Comparison of ENCODE assay signal across 11 cellular contexts in genomic region chr6:47203266-47203967, GRCh38.
DNase-seq lines count a peak whose midpoint lies in the region; ATAC-seq, FAIRE-seq and TF ChIP-seq lines count a peak whose summit lies in the region.
"Had no signal": no experiment of that assay in that cellular context is flagged by ENCODE, and none has a peak within 500 bp of the region (broad histone marks: within the 10 kb centered on the region; RNA-seq: fewer than 3 reads in every experiment).

No MANE protein-coding gene starts in this region.

- intact Hi-C loops in Calu3 (cut with micrococcal nuclease; ENCODE audit: unreplicated experiment) (no loop called here), activated B cell treated with CpG ODN at 0.5 μM for 24 hours (cut with micrococcal nuclease) (no loop called here)

- H3K9me3 ChIP-seq in small intestine (ENCODE audit: control insufficient read depth, low read depth), result no peaks in the 10 kb centered on the region

- FAIRE-seq in small intestine (lab: Jason Lieb, UNC), result no peak

- peaks cover 0 to 3% of the 10 kb centered on the region in 2 donors for H3K4me1 ChIP-seq in small intestine (ENCODE audit: control insufficient read depth in 2 of 2, insufficient read depth in 1 of 2, low read depth in 1 of 2, low read length in 1 of 2)

- TF ChIP-seq CTCF in Calu3 (IDR thresholded peaks at IDR 0.05; ENCODE audit: unreplicated experiment) (no peak), activated B cell treated with CpG ODN at 0.5 μM for 24 hours (IDR thresholded peaks at IDR 0.05) (no peak)

- no peak overlapping the region for H3K4me3 ChIP-seq in small intestine (ENCODE audit: low read depth in 1 of 2, low read length in 2 of 2)

- DNase-seq in Calu3 (no peak), activated B cell treated with CpG ODN at 0.5 μM for 24 hours (no peak), EL (no peak), iPS-NIHi7 (ENCODE audit: extremely low spot score) (no peak), 8988T (no peak), small intestine (no peak)
- DNase-seq: activated CD4-positive, alpha-beta T cell treated with anti-CD3 and anti-CD28 coated beads, Interleukin-2, amount 50 U/mL, for 1 hour; DMS79; NCI-H1105 had no signal

- H3K27me3 ChIP-seq in small intestine (ENCODE audit: control insufficient read depth in 2 of 2, insufficient read depth in 2 of 2, low read length in 2 of 2), result no peaks in the 10 kb centered on the region

- peak overlapping the region; percentile 27 for H3K27ac Mint-ChIP-seq in Calu3 (ENCODE audit: unreplicated experiment)
- H3K27ac Mint-ChIP-seq in activated B cell treated with CpG ODN at 0.5 μM for 24 hours, result peak overlapping the region; percentile 6

- no peaks in the 10 kb centered on the region for H3K36me3 ChIP-seq in small intestine (ENCODE audit: control insufficient read depth in 2 of 2, insufficient read depth in 2 of 2, low read length in 2 of 2)

- H3K4me3 Mint-ChIP-seq in Calu3 (ENCODE audit: low read depth, unreplicated experiment), result no peak overlapping the region
- no peak overlapping the region for H3K4me3 Mint-ChIP-seq in activated B cell treated with CpG ODN at 0.5 μM for 24 hours

- H3K27me3 Mint-ChIP-seq in Calu3 (ENCODE audit: unreplicated experiment) (no peaks in the 10 kb centered on the region), activated B cell treated with CpG ODN at 0.5 μM for 24 hours (no peaks in the 10 kb centered on the region)

- ATAC-seq in GM19372 (IDR thresholded peaks at IDR 0.05; ENCODE audit: low read depth, unreplicated experiment) (peak; percentile 69), HG03095 (IDR thresholded peaks at IDR 0.05; ENCODE audit: unreplicated experiment) (peak; percentile 86), activated B cell treated with CpG ODN at 0.5 μM for 24 hours (ENCODE audit: low read depth) (peak; percentile 66)

- peaks cover 69% of the 10 kb centered on the region for H3K4me1 Mint-ChIP-seq in Calu3 (ENCODE audit: low read depth, unreplicated experiment)
- H3K4me1 Mint-ChIP-seq in activated B cell treated with CpG ODN at 0.5 μM for 24 hours, result peaks cover 9% of the 10 kb centered on the region

- no TSS peak for BruUV-seq in Calu3 (replicated peaks; lab: Mats Ljungman, UMichigan)

- no peak overlapping the region for H3K27ac ChIP-seq in small intestine (ENCODE audit: low read depth in 1 of 2, low read length in 1 of 2)

- POLR2A ChIA-PET in activated B cell treated with CpG ODN at 0.5 μM for 24 hours (lab: Charles Lee), result interaction anchor here (1.6 kb wide), 1 partner anchor 39 kb away, joined by 4 read pairs; no protein-coding TSS in a partner anchor

- 67 to 84% (median 73%) methylated on average over 4 of the region's 4 CpGs for WGBS in small intestine, 3 donors

- CTCF ChIA-PET in Calu3 (lab: Charles Lee), result interaction anchor here (0.6 kb wide), 1 partner anchor 102 kb away, joined by 4 read pairs; no protein-coding TSS in a partner anchor
- CTCF ChIA-PET in activated B cell treated with CpG ODN at 0.5 μM for 24 hours (lab: Charles Lee), result interaction anchor here (0.5 kb wide), 1 partner anchor 52 kb away, joined by 3 read pairs; no protein-coding TSS in a partner anchor

- H3K9me3 Mint-ChIP-seq in Calu3 (ENCODE audit: low read depth, unreplicated experiment), result no peaks in the 10 kb centered on the region
- H3K9me3 Mint-ChIP-seq in activated B cell treated with CpG ODN at 0.5 μM for 24 hours, result no peaks in the 10 kb centered on the region

- H3K36me3 Mint-ChIP-seq in Calu3 (ENCODE audit: insufficient read depth, unreplicated experiment) (peaks cover 5% of the 10 kb centered on the region), activated B cell treated with CpG ODN at 0.5 μM for 24 hours (ENCODE audit: low read depth) (no peaks in the 10 kb centered on the region)
